ENCODE assay signal across 11 cellular contexts in genomic region chr11:128298271-128298670, GRCh38.
DNase-seq lines count a peak whose midpoint lies in the region; ATAC-seq and TF ChIP-seq lines count a peak whose summit lies in the region.
"Had no signal": no experiment of that assay in that cellular context is flagged by ENCODE, and none has a peak within 500 bp of the region (broad histone marks: within the 10 kb centered on the region; RNA-seq: fewer than 3 reads in every experiment).

No MANE protein-coding gene starts in this region.

- H3K27me3 ChIP-seq in CD4-positive, alpha-beta T cell (ENCODE audit: control insufficient read depth, insufficient read depth, low read length): no peaks in the 10 kb centered on the region
- H3K27me3 ChIP-seq in trophoblast cell (ENCODE audit: insufficient read depth, low read length): no peaks in the 10 kb centered on the region
- H3K27me3 ChIP-seq in adrenal gland: no peaks in the 10 kb centered on the region
- H3K27me3 ChIP-seq in osteoblast (ENCODE audit: insufficient read depth, low read length): no peaks in the 10 kb centered on the region
- H3K27me3 ChIP-seq: left lung had no signal

- H3K9me3 Mint-ChIP-seq in CD4-positive, alpha-beta T cell: peaks cover 2% of the 10 kb centered on the region
- peaks cover 7% of the 10 kb centered on the region for H3K9me3 Mint-ChIP-seq in activated naive CD8-positive, alpha-beta T cell (ENCODE audit: low read depth)

- H2AFZ ChIP-seq in trophoblast cell (ENCODE audit: insufficient read depth, low read length, poor library complexity): no peak overlapping the region
- no peak overlapping the region for H2AFZ ChIP-seq in osteoblast (ENCODE audit: low read length)

- H3K36me3 ChIP-seq in trophoblast cell (ENCODE audit: control insufficient read depth in 1 of 2, insufficient read depth in 2 of 2, low read length in 2 of 2): no peaks in the 10 kb centered on the region
- H3K36me3 ChIP-seq in adrenal gland (replicated peaks in 1 of 2): no peaks in the 10 kb centered on the region
- H3K36me3 ChIP-seq in osteoblast (ENCODE audit: insufficient read depth, low read length): no peaks in the 10 kb centered on the region
- H3K36me3 ChIP-seq: left lung had no signal

- peak overlapping the region; percentile 84 for H2BK12ac ChIP-seq in trophoblast cell (ENCODE audit: low read length)

- no peak overlapping the region for H4K12ac ChIP-seq in trophoblast cell (ENCODE audit: low read depth, low read length)

- H3K27me3 Mint-ChIP-seq in CD4-positive, alpha-beta T cell: no peaks in the 10 kb centered on the region
- H3K27me3 Mint-ChIP-seq in activated naive CD8-positive, alpha-beta T cell: no peaks in the 10 kb centered on the region

- CTCF ChIA-PET in CD4-positive, alpha-beta T cell (lab: Charles Lee): interaction anchor here (1.0 to 1.8 kb wide), 4 partner anchors 8 to 334 kb away, joined by 3 to 4 read pairs (median 3); no protein-coding TSS in a partner anchor

- no peak overlapping the region for H3K9ac ChIP-seq in trophoblast cell (ENCODE audit: low read length)

- DNase-seq in CD4-positive, alpha-beta T cell: no peak
- DNase-seq in GM12865 (ENCODE audit: low read depth): peak; percentile 22
- DNase-seq in trophoblast cell: no peak
- DNase-seq in adrenal gland: no peak
- DNase-seq in osteoblast (ENCODE audit: insufficient read length, low spot score, missing footprints): no peak
- no peak for DNase-seq in cerebellar nuclear complex (lab: John Stamatoyannopoulos, UW)
- DNase-seq: activated CD4-positive, CD25-positive, alpha-beta regulatory T cell treated with anti-CD3 and anti-CD28 coated beads, Interleukin-2, amount 50 U/mL, for 72 hours; left lung; NCI-H774 had no signal

- H3K36me3 Mint-ChIP-seq in CD4-positive, alpha-beta T cell (ENCODE audit: low read depth): peaks cover 15% of the 10 kb centered on the region
- peaks cover 6% of the 10 kb centered on the region for H3K36me3 Mint-ChIP-seq in activated naive CD8-positive, alpha-beta T cell

- POLR2A ChIA-PET in CD4-positive, alpha-beta T cell (lab: Charles Lee): interaction anchor here (0.9 to 9.2 kb wide), 19 partner anchors 7 to 326 kb away, joined by 3 to 121 read pairs (median 4); no protein-coding TSS in a partner anchor

- H3K18ac ChIP-seq in trophoblast cell (ENCODE audit: low read length): no peak overlapping the region

- peak overlapping the region; percentile 78 for H4K91ac ChIP-seq in trophoblast cell (ENCODE audit: low read depth, low read length)

- peaks cover 98% of the 10 kb centered on the region for H3K4me1 Mint-ChIP-seq in CD4-positive, alpha-beta T cell (ENCODE audit: low read depth)
- H3K4me1 Mint-ChIP-seq in activated naive CD8-positive, alpha-beta T cell (ENCODE audit: low read depth): peaks cover 92% of the 10 kb centered on the region

- intact Hi-C loops in CD4-positive, alpha-beta T cell (cut with DNase I, micrococcal nuclease): no loop called here
- intact Hi-C loops in adrenal gland (cut with DNase I): loop anchor here in 1 of 2 donors (10.0 kb wide), 1 partner anchor 123 kb away; no protein-coding TSS in a partner anchor

- H3K79me2 ChIP-seq in trophoblast cell (ENCODE audit: control insufficient read depth, insufficient read depth, low read length, poor library complexity): no peaks in the 10 kb centered on the region
- H3K79me2 ChIP-seq in osteoblast (ENCODE audit: insufficient read depth, low read length): no peaks in the 10 kb centered on the region

- no peaks in the 10 kb centered on the region for H4K20me1 ChIP-seq in osteoblast (ENCODE audit: insufficient read depth, low read length)

- H2AK5ac ChIP-seq in trophoblast cell (ENCODE audit: low read length): peak overlapping the region; percentile 78

- H3K4me1 ChIP-seq in trophoblast cell (ENCODE audit: control insufficient read depth in 1 of 2, insufficient read depth in 2 of 2, low read length in 2 of 2) (peaks cover 6 to 18% of the 10 kb centered on the region in 2 experiments), adrenal gland (replicated peaks in 1 of 2) (no peaks in the 10 kb centered on the region), osteoblast (ENCODE audit: insufficient read depth, low read length) (peaks cover 18% of the 10 kb centered on the region)

- no peak overlapping the region for H2BK120ac ChIP-seq in trophoblast cell (ENCODE audit: insufficient read depth, low read length, poor library complexity)

- H3K79me1 ChIP-seq in trophoblast cell (ENCODE audit: low read length): peaks cover 15% of the 10 kb centered on the region

- peak overlapping the region; percentile 94 for H3K27ac ChIP-seq in CD4-positive, alpha-beta T cell (ENCODE audit: low read depth, low read length)
- H3K27ac ChIP-seq in trophoblast cell (ENCODE audit: low read depth, low read length) (peak overlapping the region; percentile 70), adrenal gland (no peak overlapping the region), osteoblast (ENCODE audit: low read depth, low read length) (no peak overlapping the region)
- H3K27ac ChIP-seq: SK-N-MC had no signal

- H2BK5ac ChIP-seq in trophoblast cell (ENCODE audit: low read depth, low read length, poor library complexity): peak overlapping the region; percentile 70

- peak overlapping the region; percentile 100 for H3K27ac Mint-ChIP-seq in CD4-positive, alpha-beta T cell
- H3K27ac Mint-ChIP-seq in activated naive CD8-positive, alpha-beta T cell: peak overlapping the region; percentile 96

- WGBS in trophoblast cell (ENCODE audit: extremely low coverage, insufficient coverage, insufficient read length): no CpG with 5 or more reads among the region's 2 CpGs
- WGBS in adrenal gland, 4 donors: 84 to 97% (median 88%) methylated on average over 2 of the region's 2 CpGs

- no peak overlapping the region for H3K4ac ChIP-seq in trophoblast cell (ENCODE audit: low read depth, low read length)

- H3K4me3 Mint-ChIP-seq in CD4-positive, alpha-beta T cell: peak overlapping the region; percentile 73
- peak overlapping the region; percentile 68 for H3K4me3 Mint-ChIP-seq in activated naive CD8-positive, alpha-beta T cell

- no peaks in the 10 kb centered on the region for H3K9me3 ChIP-seq in CD4-positive, alpha-beta T cell (ENCODE audit: control insufficient read depth, low read length)
- H3K9me3 ChIP-seq in trophoblast cell (ENCODE audit: insufficient read depth, low read depth, low read length): no peaks in the 10 kb centered on the region
- H3K9me3 ChIP-seq in adrenal gland (replicated peaks in 1 of 3): no peaks in the 10 kb centered on the region
- no peaks in the 10 kb centered on the region for H3K9me3 ChIP-seq in osteoblast (ENCODE audit: low read depth, low read length)
- H3K9me3 ChIP-seq: left lung had no signal

- peak overlapping the region; percentile 20 for H4K8ac ChIP-seq in trophoblast cell (ENCODE audit: low read depth, low read length)

- ATAC-seq in CD4-positive, alpha-beta T cell (ENCODE audit: poor library complexity): no peak

- no peak overlapping the region for H3K23ac ChIP-seq in trophoblast cell (ENCODE audit: low read length)

- H3K4me2 ChIP-seq in trophoblast cell (ENCODE audit: low read length) (no peak overlapping the region), osteoblast (ENCODE audit: insufficient read depth, low read length) (no peak overlapping the region)

- H3K4me3 ChIP-seq in GM12865 (ENCODE audit: low read depth, low read length): no peak overlapping the region
- no peak overlapping the region for H3K4me3 ChIP-seq in trophoblast cell (ENCODE audit: low read depth, low read length)
- H3K4me3 ChIP-seq in adrenal gland: no peak overlapping the region
- no peak overlapping the region for H3K4me3 ChIP-seq in osteoblast (ENCODE audit: insufficient read depth, low read length)
- H3K4me3 ChIP-seq: left lung, SK-N-MC had no signal

- no peak for TF ChIP-seq CTCF in CD4-positive, alpha-beta T cell (IDR thresholded peaks at IDR 0.05)
- TF ChIP-seq CTCF in GM12865 (IDR thresholded peaks at IDR 0.05; ENCODE audit: insufficient read depth, low read depth, low read length, missing control alignments): no peak
- TF ChIP-seq CTCF in adrenal gland (IDR thresholded peaks at IDR 0.05): no peak
- no peak for TF ChIP-seq CTCF in osteoblast (IDR thresholded peaks at IDR 0.05; ENCODE audit: extremely low read depth, low read depth, low read length)

- peak overlapping the region; percentile 40 for H3K14ac ChIP-seq in trophoblast cell (ENCODE audit: low read length)

- TF ChIP-seq POLR2A in adrenal gland (IDR thresholded peaks at IDR 0.05): no peak

Comparison
In these comparisons a context has a peak if more than half of its experiments do, and no peak if none do; other contexts are left out.
1. H3K27ac ChIP-seq: peak in CD4-positive, alpha-beta T cell (single experiment) and trophoblast cell (single experiment); none in adrenal gland (0 of 5) and osteoblast (single experiment).